Comparison of ENCODE assay signal across 1 cellular context in genomic region chr11:14499560-14500180, GRCh38.
TF ChIP-seq lines count a peak whose summit lies in the region.

TSS of gene COPB1 (minus strand) at chr11:14499811. CDS start at chr11:14498928, 883 bp downstream.

TF ChIP-seq in A549, 52 proteins besides CTCF, POLR2A, EP300 and RAD21 (continued from another document):
- TF ChIP-seq HMGXB4 (CRISPR knock-in tag; IDR thresholded peaks at IDR 0.05; ENCODE audit: borderline replicate concordance), result no peak
- no peak for TF ChIP-seq ZNF302 (CRISPR knock-in tag; IDR thresholded peaks at IDR 0.05)
- no peak for TF ChIP-seq HES2 (IDR thresholded peaks at IDR 0.05)
- no peak for TF ChIP-seq CHD4 (IDR thresholded peaks at IDR 0.05; ENCODE audit: borderline replicate concordance)
- TF ChIP-seq BCL3 (IDR thresholded peaks at IDR 0.05), result 0 out of 3 replicates have a peak, but pooled peaks have one; percentile 41
- no peak for TF ChIP-seq ZC3H11A (IDR thresholded peaks at IDR 0.05)
- no peak for TF ChIP-seq HDAC2 (IDR thresholded peaks at IDR 0.05)
- TF ChIP-seq MAZ (IDR thresholded peaks at IDR 0.05; ENCODE audit: borderline replicate concordance, low read depth, low read length), result no peak
- peak; percentile 47; the same call in 1 of the 2 replicates for TF ChIP-seq PBX3 (IDR thresholded peaks at IDR 0.05)
- TF ChIP-seq NPAS2 (CRISPR knock-in tag; IDR thresholded peaks at IDR 0.05; ENCODE audit: borderline replicate concordance), result no peak
- TF ChIP-seq RARB (CRISPR knock-in tag; IDR thresholded peaks at IDR 0.05), result no peak
- TF ChIP-seq CEBPB (IDR thresholded peaks at IDR 0.05), result peak in 1 of 2 experiments; percentile 26; a peak in 1 of 4 replicates
- no peak for TF ChIP-seq EHF (CRISPR knock-in tag; IDR thresholded peaks at IDR 0.05)
- TF ChIP-seq ATOH8 (CRISPR knock-in tag; IDR thresholded peaks at IDR 0.05; ENCODE audit: low read depth), result no peak
- no peak for TF ChIP-seq CBX2 (IDR thresholded peaks at IDR 0.05; ENCODE audit: borderline replicate concordance, low read depth)
- TF ChIP-seq GATA3 (IDR thresholded peaks at IDR 0.05; ENCODE audit: borderline replicate concordance), result no peak; the same call in 1 of the 2 replicates
- TF ChIP-seq EHMT2 (IDR thresholded peaks at IDR 0.05; ENCODE audit: low read depth), result no peak
- no peak for TF ChIP-seq JUNB (IDR thresholded peaks at IDR 0.05)
- TF ChIP-seq RFX5 (IDR thresholded peaks at IDR 0.05), result no peak
- 0 out of 2 replicates have a peak, but pooled peaks have one; percentile 50 for TF ChIP-seq HOXB5 (CRISPR knock-in tag; IDR thresholded peaks at IDR 0.05)
- TF ChIP-seq ELK1 (IDR thresholded peaks at IDR 0.05; ENCODE audit: low read depth, low read length), result no peak
- no peak for TF ChIP-seq ESRRA (IDR thresholded peaks at IDR 0.05; ENCODE audit: borderline replicate concordance, low read length)
- TF ChIP-seq ZSCAN20 (CRISPR knock-in tag; IDR thresholded peaks at IDR 0.05), result no peak
- TF ChIP-seq NFE2L2 (conservative IDR thresholded peaks at IDR 0.05; ENCODE audit: low read length), result no peak
- no peak; the same call in 1 of the 2 replicates for TF ChIP-seq MAX (IDR thresholded peaks at IDR 0.05)
- no peak for TF ChIP-seq CBX8 (IDR thresholded peaks at IDR 0.05)
- TF ChIP-seq USF2 (IDR thresholded peaks at IDR 0.05), result no peak
- TF ChIP-seq HOXA7 (CRISPR knock-in tag; IDR thresholded peaks at IDR 0.05), result 0 out of 2 replicates have a peak, but pooled peaks have one; percentile 21
